ENCODE assay signal across 32 cellular contexts in the genomic region with DNA sequence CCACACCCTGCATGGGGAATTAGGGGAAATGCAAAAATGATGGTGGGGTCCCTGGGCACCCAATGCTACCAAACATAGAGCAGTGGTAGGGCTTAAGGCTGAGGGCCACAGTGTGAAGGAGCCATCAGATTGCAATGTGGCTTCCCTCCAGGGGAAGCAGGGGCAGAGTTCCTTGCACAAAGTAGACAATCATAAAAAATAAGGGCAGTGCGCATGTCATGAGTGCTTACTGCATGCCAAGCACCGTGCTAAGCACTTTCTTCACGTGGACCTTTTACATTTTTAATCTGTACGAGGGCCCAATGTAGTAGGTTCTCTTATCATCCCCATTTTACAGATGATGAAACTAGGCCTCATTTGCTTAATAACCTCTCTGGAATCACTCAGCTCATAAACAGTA.
"Had no signal": no experiment of that assay in that cellular context is flagged by ENCODE, and none has a peak within 500 bp of the region (broad histone marks: within the 10 kb centered on the region; RNA-seq: fewer than 3 reads in every experiment).

No MANE protein-coding gene starts in this region.

- H3K27me3 ChIP-seq: adrenal gland, ascending aorta, body of pancreas, brain microvascular endothelial cell, breast epithelium had no signal

- DNase-seq: activated effector memory CD4-positive, alpha-beta T cell treated with anti-CD3 and anti-CD28 coated beads, Interleukin-2, amount 50 U/mL, for 16 hours; activated effector memory CD4-positive, alpha-beta T cell treated with Interleukin-2 at 50 U/mL for 16 hours; activated gamma-delta T cell; activated gamma-delta T cell treated with Interleukin-2 at 50 U/mL for 16 hours; activated naive CD4-positive, alpha-beta T cell; activated naive CD4-positive, alpha-beta T cell treated with anti-CD3 and anti-CD28 coated beads for 36 hours; activated naive CD4-positive, alpha-beta T cell treated with anti-CD3 and anti-CD28 coated beads, Interleukin-2, amount 10 ng/mL, durations not matched to agents 7 days and 5 days; activated naive CD4-positive, alpha-beta T cell treated with anti-CD3 and anti-CD28 coated beads, Interleukin-2, amount 50 U/mL, for 16 hours; activated naive CD4-positive, alpha-beta T cell treated with Interleukin-2 at 50 U/mL for 16 hours; activated naive CD8-positive, alpha-beta T cell treated with anti-CD3 and anti-CD28 coated beads for 36 hours; activated naive CD8-positive, alpha-beta T cell treated with anti-CD3 and anti-CD28 coated beads, Interleukin-2, amount 10 ng/mL, durations not matched to agents 7 days and 5 days; activated naive CD8-positive, alpha-beta T cell treated with anti-CD3 and anti-CD28 coated beads, Interleukin-2, amount 50 U/mL, for 24 hours; activated T-cell treated with anti-CD3 and anti-CD28 coated beads for 4 hours; activated T-cell treated with anti-CD3 and anti-CD28 coated beads, Interleukin-2, amount 50 U/mL, for 1 hour; activated T-cell treated with anti-CD3 and anti-CD28 coated beads, Interleukin-2, amount 50 U/mL, for 24 hours; activated T-cell treated with anti-CD3 and anti-CD28 coated beads, Interleukin-2, amount 50 U/mL, for 4 hours; activated T-cell treated with anti-CD3 and anti-CD28 coated beads, Interleukin-2, amount 50 U/mL, for 48 hours; activated T-cell treated with anti-CD3 and anti-CD28 coated beads, Interleukin-2, amount 50 U/mL, for 72 hours; adrenal gland; amniotic stem cell; amygdala; anterior cingulate cortex; body of pancreas; brain microvascular endothelial cell; central memory CD4-positive, alpha-beta T cell; cerebellar nuclear complex had no signal

- H3K27ac ChIP-seq: adrenal gland, ascending aorta, body of pancreas, brain microvascular endothelial cell, breast epithelium, cardiac muscle cell had no signal

- H3K36me3 ChIP-seq: adrenal gland, ascending aorta, brain microvascular endothelial cell, breast epithelium, cardiac muscle cell had no signal

- ATAC-seq: activated naive CD4-positive, alpha-beta T cell treated with anti-CD3 and anti-CD28 coated beads, Interleukin-2, amount 50 U/mL, for 72 hours; activated naive CD8-positive, alpha-beta T cell treated with anti-CD3 and anti-CD28 coated beads, Interleukin-2, amount 50 U/mL, for 24 hours; activated T-cell treated with anti-CD3 and anti-CD28 coated beads, Interleukin-2, amount 50 U/mL, for 4 hours; activated T-cell treated with anti-CD3 and anti-CD28 coated beads, Interleukin-2, amount 50 U/mL, for 72 hours; activated T-helper 17 cell treated with anti-CD3 and anti-CD28 coated beads, Interleukin-2, amount 50 U/mL, for 72 hours; body of pancreas had no signal

- H3K4me1 ChIP-seq: adrenal gland, ascending aorta, body of pancreas, breast epithelium had no signal

- H3K4me3 ChIP-seq: adrenal gland, ascending aorta, body of pancreas, breast epithelium, cardiac muscle cell had no signal

- FAIRE-seq: astrocyte had no signal

- H3K9me3 ChIP-seq: adrenal gland, ascending aorta, body of pancreas, breast epithelium had no signal
